Comparison of ENCODE assay signal across 1 cellular context in the genomic region with DNA sequence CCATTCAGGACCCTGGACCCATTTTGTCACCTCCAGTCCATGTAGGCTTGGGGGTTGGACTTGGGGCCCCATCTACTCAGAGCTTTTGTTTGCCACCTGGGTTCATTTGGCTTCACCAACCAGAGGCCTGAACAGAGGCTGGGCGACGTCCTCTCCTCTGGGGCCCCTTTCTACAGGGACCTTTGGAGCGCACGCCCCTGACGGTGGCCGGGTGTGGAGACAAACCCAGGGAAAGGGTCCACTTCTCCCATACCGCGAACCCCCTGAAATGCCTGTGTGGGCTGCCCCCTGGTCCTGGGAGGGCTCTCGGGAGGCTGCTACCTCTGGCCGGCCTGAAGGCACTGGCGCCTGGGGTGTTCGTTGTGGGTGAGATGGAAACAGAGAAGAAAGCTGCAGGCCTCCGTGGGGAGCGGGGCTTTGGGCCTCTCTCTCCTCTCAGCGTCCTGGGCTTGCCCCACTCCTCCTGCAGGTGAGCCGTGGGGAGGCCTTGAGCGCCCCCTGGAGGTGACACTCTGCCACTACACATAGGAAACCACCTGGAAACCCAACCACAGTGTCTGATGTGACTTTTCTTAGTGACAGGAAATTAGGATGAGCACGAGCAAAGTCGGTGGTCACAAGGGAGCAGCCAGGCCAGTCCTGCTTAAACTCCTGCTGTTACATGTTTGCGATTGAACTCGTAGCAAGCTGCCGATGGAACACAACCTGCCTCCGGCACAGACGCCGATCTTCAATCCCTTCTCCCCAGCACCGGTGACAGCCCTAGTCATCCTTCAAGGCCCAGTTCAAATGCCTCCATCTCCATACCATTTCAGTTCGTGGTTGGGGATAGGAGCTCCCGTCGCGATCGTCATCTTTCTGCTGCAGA.
A peak's percentile ranks its signal among the peaks of the same experiment; 100 is the strongest.
TF ChIP-seq lines count a peak whose summit lies in the region.

No MANE protein-coding gene starts in this region.

TF ChIP-seq in HepG2, 621 proteins besides CTCF, POLR2A, EP300 and RAD21 (continued from another document and continues in another):
- TF ChIP-seq ZNF775 (CRISPR knock-in tag; IDR thresholded peaks at IDR 0.05; ENCODE audit: borderline replicate concordance) (no peak), ZFAT (CRISPR knock-in tag; conservative IDR thresholded peaks at IDR 0.05) (no peak), IRF2 (CRISPR knock-in tag; IDR thresholded peaks at IDR 0.05) (peak; percentile 46; the same call in 1 of the 2 replicates), ZNF234 (CRISPR knock-in tag; conservative IDR thresholded peaks at IDR 0.05) (no peak), RFXAP (CRISPR knock-in tag; IDR thresholded peaks at IDR 0.05; ENCODE audit: borderline replicate concordance) (no peak; the same call in 1 of the 2 replicates), NR2F2 (IDR thresholded peaks at IDR 0.05; ENCODE audit: borderline replicate concordance, low read depth) (peak; percentile 28; the same call in 1 of the 2 replicates), ATAD3A (CRISPR knock-in tag; IDR thresholded peaks at IDR 0.05) (no peak), YY1 (IDR thresholded peaks at IDR 0.05; ENCODE audit: insufficient read depth, insufficient replicate concordance, low read depth, low read length) (peak; percentile 20), ZMYM4 (CRISPR knock-in tag; IDR thresholded peaks at IDR 0.05) (peak; percentile 46), ZSCAN21 (CRISPR knock-in tag; IDR thresholded peaks at IDR 0.05; ENCODE audit: borderline replicate concordance) (no peak), YEATS4 (CRISPR knock-in tag; IDR thresholded peaks at IDR 0.05; ENCODE audit: borderline replicate concordance) (no peak; the same call in 1 of the 2 replicates), THAP11 (CRISPR knock-in tag; IDR thresholded peaks at IDR 0.05) (no peak; the same call in 1 of the 2 replicates), ETV5 (CRISPR knock-in tag; IDR thresholded peaks at IDR 0.05; ENCODE audit: borderline replicate concordance) (peak; percentile 17; the same call in 1 of the 2 replicates), ZNF33B (CRISPR knock-in tag; IDR thresholded peaks at IDR 0.05) (0 out of 2 replicates have a peak, but pooled peaks have one; percentile 69), ZNF430 (CRISPR knock-in tag; IDR thresholded peaks at IDR 0.05) (peak; percentile 78), MIER2 (CRISPR knock-in tag; IDR thresholded peaks at IDR 0.05) (peak; percentile 53), KLF9 (CRISPR knock-in tag; IDR thresholded peaks at IDR 0.05; ENCODE audit: low read depth) (no peak), STAG1 (CRISPR knock-in tag; IDR thresholded peaks at IDR 0.05) (peak; percentile 89), ZNF788 (CRISPR knock-in tag; IDR thresholded peaks at IDR 0.05; ENCODE audit: borderline replicate concordance) (0 out of 2 replicates have a peak, but pooled peaks have one; percentile 40), ZNF776 (CRISPR knock-in tag; IDR thresholded peaks at IDR 0.05) (0 out of 2 replicates have a peak, but pooled peaks have one; percentile 10), ZBTB21 (CRISPR knock-in tag; IDR thresholded peaks at IDR 0.05) (no peak), HDAC1 (CRISPR knock-in tag; IDR thresholded peaks at IDR 0.05) (peak; percentile 40; the same call in 1 of the 2 replicates), PHF8 (CRISPR knock-in tag; IDR thresholded peaks at IDR 0.05) (peak; percentile 44; the same call in 1 of the 2 replicates), NFE2L2 (IDR thresholded peaks at IDR 0.05; ENCODE audit: low read length) (no peak), ZNF317 (CRISPR knock-in tag; IDR thresholded peaks at IDR 0.05) (peak; percentile 53; the same call in 1 of the 2 replicates), POGZ (CRISPR knock-in tag; IDR thresholded peaks at IDR 0.05) (peak; percentile 49), ZFP41 (CRISPR knock-in tag; IDR thresholded peaks at IDR 0.05; ENCODE audit: borderline replicate concordance) (no peak)
- TF ChIP-seq, protein P1, sequence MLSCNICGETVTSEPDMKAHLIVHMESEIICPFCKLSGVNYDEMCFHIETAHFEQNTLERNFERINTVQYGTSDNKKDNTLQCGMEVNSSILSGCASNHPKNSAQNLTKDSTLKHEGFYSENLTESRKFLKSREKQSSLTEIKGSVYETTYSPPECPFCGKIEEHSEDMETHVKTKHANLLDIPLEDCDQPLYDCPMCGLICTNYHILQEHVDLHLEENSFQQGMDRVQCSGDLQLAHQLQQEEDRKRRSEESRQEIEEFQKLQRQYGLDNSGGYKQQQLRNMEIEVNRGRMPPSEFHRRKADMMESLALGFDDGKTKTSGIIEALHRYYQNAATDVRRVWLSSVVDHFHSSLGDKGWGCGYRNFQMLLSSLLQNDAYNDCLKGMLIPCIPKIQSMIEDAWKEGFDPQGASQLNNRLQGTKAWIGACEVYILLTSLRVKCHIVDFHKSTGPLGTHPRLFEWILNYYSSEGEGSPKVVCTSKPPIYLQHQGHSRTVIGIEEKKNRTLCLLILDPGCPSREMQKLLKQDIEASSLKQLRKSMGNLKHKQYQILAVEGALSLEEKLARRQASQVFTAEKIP (CRISPR knock-in tag; IDR thresholded peaks at IDR 0.05; ENCODE audit: borderline replicate concordance): no peak
- TF ChIP-seq, protein P2, sequence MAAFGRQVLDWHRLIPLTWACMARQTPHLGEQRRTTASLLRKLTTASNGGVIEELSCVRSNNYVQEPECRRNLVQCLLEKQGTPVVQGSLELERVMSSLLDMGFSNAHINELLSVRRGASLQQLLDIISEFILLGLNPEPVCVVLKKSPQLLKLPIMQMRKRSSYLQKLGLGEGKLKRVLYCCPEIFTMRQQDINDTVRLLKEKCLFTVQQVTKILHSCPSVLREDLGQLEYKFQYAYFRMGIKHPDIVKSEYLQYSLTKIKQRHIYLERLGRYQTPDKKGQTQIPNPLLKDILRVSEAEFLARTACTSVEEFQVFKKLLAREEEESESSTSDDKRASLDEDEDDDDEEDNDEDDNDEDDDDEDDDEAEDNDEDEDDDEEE (CRISPR knock-in tag; IDR thresholded peaks at IDR 0.05): peak; percentile 25; the same call in 1 of the 2 replicates
- TF ChIP-seq, protein P3, sequence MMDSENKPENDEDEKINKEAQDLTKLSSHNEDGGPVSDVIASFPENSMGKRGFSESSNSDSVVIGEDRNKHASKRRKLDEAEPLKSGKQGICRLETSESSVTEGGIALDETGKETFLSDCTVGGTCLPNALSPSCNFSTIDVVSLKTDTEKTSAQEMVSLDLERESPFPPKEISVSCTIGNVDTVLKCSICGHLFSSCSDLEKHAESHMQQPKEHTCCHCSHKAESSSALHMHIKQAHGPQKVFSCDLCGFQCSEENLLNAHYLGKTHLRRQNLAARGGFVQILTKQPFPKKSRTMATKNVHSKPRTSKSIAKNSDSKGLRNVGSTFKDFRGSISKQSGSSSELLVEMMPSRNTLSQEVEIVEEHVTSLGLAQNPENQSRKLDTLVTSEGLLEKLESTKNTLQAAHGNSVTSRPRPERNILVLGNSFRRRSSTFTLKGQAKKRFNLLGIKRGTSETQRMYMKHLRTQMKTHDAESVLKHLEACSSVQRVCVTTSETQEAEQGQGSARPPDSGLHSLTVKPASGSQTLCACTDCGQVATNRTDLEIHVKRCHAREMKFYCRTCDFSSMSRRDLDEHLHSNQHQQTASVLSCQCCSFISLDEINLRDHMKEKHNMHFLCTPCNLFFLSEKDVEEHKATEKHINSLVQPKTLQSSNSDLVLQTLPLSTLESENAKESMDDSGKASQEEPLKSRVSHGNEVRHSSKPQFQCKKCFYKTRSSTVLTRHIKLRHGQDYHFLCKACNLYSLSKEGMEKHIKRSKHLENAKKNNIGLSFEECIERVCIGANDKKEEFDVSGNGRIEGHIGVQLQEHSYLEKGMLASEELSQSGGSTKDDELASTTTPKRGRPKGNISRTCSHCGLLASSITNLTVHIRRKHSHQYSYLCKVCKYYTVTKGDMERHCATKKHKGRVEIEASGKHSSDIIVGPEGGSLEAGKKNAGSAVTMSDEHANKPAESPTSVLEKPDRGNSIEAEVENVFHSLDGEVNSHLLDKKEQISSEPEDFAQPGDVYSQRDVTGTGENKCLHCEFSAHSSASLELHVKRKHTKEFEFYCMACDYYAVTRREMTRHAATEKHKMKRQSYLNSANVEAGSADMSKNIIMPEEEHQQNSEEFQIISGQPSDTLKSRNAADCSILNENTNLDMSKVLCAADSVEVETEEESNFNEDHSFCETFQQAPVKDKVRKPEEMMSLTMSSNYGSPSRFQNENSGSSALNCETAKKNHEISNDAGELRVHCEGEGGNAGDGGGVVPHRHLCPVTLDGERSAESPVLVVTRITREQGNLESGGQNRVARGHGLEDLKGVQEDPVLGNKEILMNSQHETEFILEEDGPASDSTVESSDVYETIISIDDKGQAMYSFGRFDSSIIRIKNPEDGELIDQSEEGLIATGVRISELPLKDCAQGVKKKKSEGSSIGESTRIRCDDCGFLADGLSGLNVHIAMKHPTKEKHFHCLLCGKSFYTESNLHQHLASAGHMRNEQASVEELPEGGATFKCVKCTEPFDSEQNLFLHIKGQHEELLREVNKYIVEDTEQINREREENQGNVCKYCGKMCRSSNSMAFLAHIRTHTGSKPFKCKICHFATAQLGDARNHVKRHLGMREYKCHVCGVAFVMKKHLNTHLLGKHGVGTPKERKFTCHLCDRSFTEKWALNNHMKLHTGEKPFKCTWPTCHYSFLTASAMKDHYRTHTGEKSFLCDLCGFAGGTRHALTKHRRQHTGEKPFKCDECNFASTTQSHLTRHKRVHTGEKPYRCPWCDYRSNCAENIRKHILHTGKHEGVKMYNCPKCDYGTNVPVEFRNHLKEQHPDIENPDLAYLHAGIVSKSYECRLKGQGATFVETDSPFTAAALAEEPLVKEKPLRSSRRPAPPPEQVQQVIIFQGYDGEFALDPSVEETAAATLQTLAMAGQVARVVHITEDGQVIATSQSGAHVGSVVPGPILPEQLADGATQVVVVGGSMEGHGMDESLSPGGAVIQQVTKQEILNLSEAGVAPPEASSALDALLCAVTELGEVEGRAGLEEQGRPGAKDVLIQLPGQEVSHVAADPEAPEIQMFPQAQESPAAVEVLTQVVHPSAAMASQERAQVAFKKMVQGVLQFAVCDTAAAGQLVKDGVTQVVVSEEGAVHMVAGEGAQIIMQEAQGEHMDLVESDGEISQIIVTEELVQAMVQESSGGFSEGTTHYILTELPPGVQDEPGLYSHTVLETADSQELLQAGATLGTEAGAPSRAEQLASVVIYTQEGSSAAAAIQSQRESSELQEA (CRISPR knock-in tag; IDR thresholded peaks at IDR 0.05; ENCODE audit: not compliant biosample characterization): peak; percentile 23
- TF ChIP-seq, protein P4, sequence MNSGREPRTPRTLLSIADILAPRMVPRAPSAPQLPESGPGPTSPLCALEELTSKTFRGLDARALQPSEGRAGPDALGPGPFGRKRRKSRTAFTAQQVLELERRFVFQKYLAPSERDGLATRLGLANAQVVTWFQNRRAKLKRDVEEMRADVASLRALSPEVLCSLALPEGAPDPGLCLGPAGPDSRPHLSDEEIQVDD (CRISPR knock-in tag; IDR thresholded peaks at IDR 0.05; ENCODE audit: borderline replicate concordance): no peak
- TF ChIP-seq, protein P5, sequence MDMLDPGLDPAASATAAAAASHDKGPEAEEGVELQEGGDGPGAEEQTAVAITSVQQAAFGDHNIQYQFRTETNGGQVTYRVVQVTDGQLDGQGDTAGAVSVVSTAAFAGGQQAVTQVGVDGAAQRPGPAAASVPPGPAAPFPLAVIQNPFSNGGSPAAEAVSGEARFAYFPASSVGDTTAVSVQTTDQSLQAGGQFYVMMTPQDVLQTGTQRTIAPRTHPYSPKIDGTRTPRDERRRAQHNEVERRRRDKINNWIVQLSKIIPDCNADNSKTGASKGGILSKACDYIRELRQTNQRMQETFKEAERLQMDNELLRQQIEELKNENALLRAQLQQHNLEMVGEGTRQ (IDR thresholded peaks at IDR 0.05; ENCODE audit: low read depth, low read length): no peak
- TF ChIP-seq, protein P5 (CRISPR knock-in tag; IDR thresholded peaks at IDR 0.05; ENCODE audit: borderline replicate concordance): no peak
- TF ChIP-seq, protein P6, sequence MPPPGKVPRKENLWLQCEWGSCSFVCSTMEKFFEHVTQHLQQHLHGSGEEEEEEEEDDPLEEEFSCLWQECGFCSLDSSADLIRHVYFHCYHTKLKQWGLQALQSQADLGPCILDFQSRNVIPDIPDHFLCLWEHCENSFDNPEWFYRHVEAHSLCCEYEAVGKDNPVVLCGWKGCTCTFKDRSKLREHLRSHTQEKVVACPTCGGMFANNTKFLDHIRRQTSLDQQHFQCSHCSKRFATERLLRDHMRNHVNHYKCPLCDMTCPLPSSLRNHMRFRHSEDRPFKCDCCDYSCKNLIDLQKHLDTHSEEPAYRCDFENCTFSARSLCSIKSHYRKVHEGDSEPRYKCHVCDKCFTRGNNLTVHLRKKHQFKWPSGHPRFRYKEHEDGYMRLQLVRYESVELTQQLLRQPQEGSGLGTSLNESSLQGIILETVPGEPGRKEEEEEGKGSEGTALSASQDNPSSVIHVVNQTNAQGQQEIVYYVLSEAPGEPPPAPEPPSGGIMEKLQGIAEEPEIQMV (CRISPR knock-in tag; IDR thresholded peaks at IDR 0.05; ENCODE audit: low read depth): no peak
- TF ChIP-seq, protein P7, sequence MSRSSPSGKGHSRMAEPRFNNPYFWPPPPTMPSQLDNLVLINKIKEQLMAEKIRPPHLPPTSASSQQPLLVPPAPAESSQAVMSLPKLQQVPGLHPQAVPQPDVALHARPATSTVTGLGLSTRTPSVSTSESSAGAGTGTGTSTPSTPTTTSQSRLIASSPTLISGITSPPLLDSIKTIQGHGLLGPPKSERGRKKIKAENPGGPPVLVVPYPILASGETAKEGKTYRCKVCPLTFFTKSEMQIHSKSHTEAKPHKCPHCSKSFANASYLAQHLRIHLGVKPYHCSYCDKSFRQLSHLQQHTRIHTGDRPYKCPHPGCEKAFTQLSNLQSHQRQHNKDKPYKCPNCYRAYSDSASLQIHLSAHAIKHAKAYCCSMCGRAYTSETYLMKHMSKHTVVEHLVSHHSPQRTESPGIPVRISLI (CRISPR knock-in tag; IDR thresholded peaks at IDR 0.05; ENCODE audit: borderline replicate concordance): no peak
- TF ChIP-seq, protein P8, sequence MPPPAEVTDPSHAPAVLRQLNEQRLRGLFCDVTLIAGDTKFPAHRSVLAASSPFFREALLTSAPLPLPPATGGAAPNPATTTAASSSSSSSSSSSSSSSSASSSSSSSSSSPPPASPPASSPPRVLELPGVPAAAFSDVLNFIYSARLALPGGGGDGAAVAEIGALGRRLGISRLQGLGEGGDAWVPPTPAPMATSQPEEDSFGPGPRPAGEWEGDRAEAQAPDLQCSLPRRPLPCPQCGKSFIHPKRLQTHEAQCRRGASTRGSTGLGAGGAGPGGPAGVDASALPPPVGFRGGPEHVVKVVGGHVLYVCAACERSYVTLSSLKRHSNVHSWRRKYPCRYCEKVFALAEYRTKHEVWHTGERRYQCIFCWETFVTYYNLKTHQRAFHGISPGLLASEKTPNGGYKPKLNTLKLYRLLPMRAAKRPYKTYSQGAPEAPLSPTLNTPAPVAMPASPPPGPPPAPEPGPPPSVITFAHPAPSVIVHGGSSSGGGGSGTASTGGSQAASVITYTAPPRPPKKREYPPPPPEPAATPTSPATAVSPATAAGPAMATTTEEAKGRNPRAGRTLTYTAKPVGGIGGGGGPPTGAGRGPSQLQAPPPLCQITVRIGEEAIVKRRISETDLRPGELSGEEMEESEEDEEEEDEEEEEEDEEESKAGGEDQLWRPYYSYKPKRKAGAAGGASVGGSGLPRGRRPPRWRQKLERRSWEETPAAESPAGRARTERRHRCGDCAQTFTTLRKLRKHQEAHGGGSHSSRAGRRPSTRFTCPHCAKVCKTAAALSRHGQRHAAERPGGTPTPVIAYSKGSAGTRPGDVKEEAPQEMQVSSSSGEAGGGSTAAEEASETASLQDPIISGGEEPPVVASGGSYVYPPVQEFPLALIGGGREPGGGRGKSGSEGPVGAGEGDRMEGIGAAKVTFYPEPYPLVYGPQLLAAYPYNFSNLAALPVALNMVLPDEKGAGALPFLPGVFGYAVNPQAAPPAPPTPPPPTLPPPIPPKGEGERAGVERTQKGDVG (CRISPR knock-in tag; IDR thresholded peaks at IDR 0.05; ENCODE audit: borderline replicate concordance): no peak
